In genomic region chr4:13533670-13534343, GRCh38 we compare ENCODE assay signal across 1 cellular context.
TF ChIP-seq lines count a peak whose summit lies in the region.

No MANE protein-coding gene starts in this region.

TF ChIP-seq in H1, 55 proteins besides CTCF, POLR2A, EP300 and RAD21:
- TF ChIP-seq SIN3A (conservative IDR thresholded peaks at IDR 0.05 in 1 of 2, IDR thresholded peaks at IDR 0.05 in 1 of 2; ENCODE audit: low read depth in 1 of 2, low read length in 2 of 2) (0 out of 4 replicates have a peak, but pooled peaks of 1 of the 2 experiments have one; percentile 20), RNF2 (IDR thresholded peaks at IDR 0.05; ENCODE audit: borderline replicate concordance, low read depth, low read length, missing control alignments, poor library complexity, severe bottlenecking) (peak; percentile 62), GTF2F1 (IDR thresholded peaks at IDR 0.05; ENCODE audit: borderline replicate concordance, low read depth, low read length) (no peak)
